ENCODE assay signal across 10 cellular contexts in the genomic region with DNA sequence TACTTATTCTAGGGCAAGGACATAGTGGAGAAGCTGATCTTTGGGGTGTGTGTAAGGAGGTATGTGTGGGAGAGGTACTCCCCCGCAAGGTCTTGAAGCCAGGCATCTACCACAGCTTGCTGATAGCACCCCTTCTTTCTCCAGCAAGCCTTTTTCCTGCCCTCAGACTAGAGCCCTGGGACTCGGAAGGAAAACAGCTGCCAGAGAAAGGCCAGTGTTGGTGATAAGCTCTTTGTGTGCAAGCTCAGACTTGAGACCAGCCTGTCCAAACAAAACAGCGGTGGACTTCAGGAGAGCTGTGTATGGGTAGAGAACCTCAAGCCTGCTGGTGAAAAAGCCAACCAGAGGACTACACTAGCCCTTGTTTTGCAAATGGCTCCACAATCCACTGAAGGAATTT.
DNase-seq lines count a peak whose midpoint lies in the region; ATAC-seq, FAIRE-seq and TF ChIP-seq lines count a peak whose summit lies in the region.
"Had no signal": no experiment of that assay in that cellular context is flagged by ENCODE, and none has a peak within 500 bp of the region (broad histone marks: within the 10 kb centered on the region; RNA-seq: fewer than 3 reads in every experiment).

No MANE protein-coding gene starts in this region.

- H2AFZ ChIP-seq in HepG2 (ENCODE audit: low read length): no peak overlapping the region

- WGBS in HepG2 (ENCODE audit: low lambda C conversion rate): 14% methylated on average over 2 of the region's 3 CpGs

- H3K4me3 Mint-ChIP-seq in MCF 10A (ENCODE audit: unreplicated experiment): no peak overlapping the region
- no peak overlapping the region for H3K4me3 Mint-ChIP-seq in CD4-positive, alpha-beta T cell
- H3K4me3 Mint-ChIP-seq: stimulated activated naive B cell treated with anti-CD40 and anti-IgM and Interleukin-4, amounts not matched to agents 10 μg/mL and 1 μg/mL and 100 μg/mL, for 72 hours had no signal

- H3K27ac ChIP-seq in breast epithelium (peak overlapping the region in 1 of 2 donors; percentile 55), HepG2 (ENCODE audit: extremely low read length, insufficient read depth, low read length) (no peak overlapping the region), vagina (peak overlapping the region; percentile 12)
- no peak overlapping the region for H3K27ac ChIP-seq in CD4-positive, alpha-beta T cell (ENCODE audit: low read depth, low read length)
- H3K27ac ChIP-seq: VCaP had no signal

- intact Hi-C loops in MCF 10A (cut with micrococcal nuclease): loop anchor here (1.0 to 10.0 kb wide), 7 partner anchors 234 to 1985 kb away; no protein-coding TSS in a partner anchor
- intact Hi-C loops in breast epithelium (cut with DNase I; ENCODE audit: low total_unique reads): no loop called here
- intact Hi-C loops in HepG2 (cut with micrococcal nuclease; ENCODE audit: unreplicated experiment): loop anchor here (1.0 to 2.0 kb wide), 4 partner anchors 590 to 1985 kb away; no protein-coding TSS in a partner anchor
- intact Hi-C loops in vagina (cut with DNase I): loop anchor here (5.0 to 10.0 kb wide), 3 partner anchors 67 to 1975 kb away; a partner anchor contains a TSS
- intact Hi-C loops in CD4-positive, alpha-beta T cell (cut with DNase I, micrococcal nuclease): loop anchor here in 1 of 2 experiments (2.0 kb wide), 1 partner anchor 1975 kb away; no protein-coding TSS in a partner anchor

- TF ChIP-seq EP300 in HepG2 (IDR thresholded peaks at IDR 0.05; ENCODE audit: low read depth in 2 of 2, low read length in 2 of 2): no peak
- no peak for TF ChIP-seq EP300 in HepG2 (CRISPR knock-in tag; IDR thresholded peaks at IDR 0.05; ENCODE audit: borderline replicate concordance)

- H3K79me2 ChIP-seq in HepG2 (ENCODE audit: insufficient read depth, low read length): no peaks in the 10 kb centered on the region

- no peaks in the 10 kb centered on the region for H3K36me3 Mint-ChIP-seq in MCF 10A (ENCODE audit: insufficient read depth, unreplicated experiment)
- no peaks in the 10 kb centered on the region for H3K36me3 Mint-ChIP-seq in CD4-positive, alpha-beta T cell (ENCODE audit: low read depth)
- H3K36me3 Mint-ChIP-seq: stimulated activated naive B cell treated with anti-CD40 and anti-IgM and Interleukin-4, amounts not matched to agents 10 μg/mL and 1 μg/mL and 100 μg/mL, for 72 hours had no signal

- H3K4me2 ChIP-seq in HepG2 (ENCODE audit: low read depth, low read length): no peak overlapping the region

- H3K27me3 Mint-ChIP-seq in MCF 10A (ENCODE audit: insufficient read depth, unreplicated experiment): no peaks in the 10 kb centered on the region
- peaks cover 38% of the 10 kb centered on the region for H3K27me3 Mint-ChIP-seq in CD4-positive, alpha-beta T cell

- TF ChIP-seq POLR2A in breast epithelium (IDR thresholded peaks at IDR 0.05) (no peak), HepG2 (IDR thresholded peaks at IDR 0.05; ENCODE audit: insufficient read depth in 1 of 2, low read depth in 2 of 2, low read length in 2 of 2) (no peak), vagina (IDR thresholded peaks at IDR 0.05) (no peak)

- TF ChIP-seq RAD21 in HepG2 (CRISPR knock-in tag; IDR thresholded peaks at IDR 0.05): no peak

- in situ Hi-C loops in HepG2 (cut with HindIII; ENCODE audit: extremely low pct_ligation_motif_present, low pct_unique_long_range_greater_than_20kb): loop anchor here (10.0 to 25.0 kb wide), 2 partner anchors 1077 to 1975 kb away; a partner anchor contains a TSS

- no peaks in the 10 kb centered on the region for H3K4me1 Mint-ChIP-seq in MCF 10A (ENCODE audit: insufficient read depth, unreplicated experiment)
- H3K4me1 Mint-ChIP-seq in CD4-positive, alpha-beta T cell (ENCODE audit: low read depth): no peaks in the 10 kb centered on the region

- peak; percentile 18 for DNase-seq in MCF 10A (ENCODE audit: unreplicated experiment)
- DNase-seq in breast epithelium (ENCODE audit: low spot score in 2 of 2): no peak
- peak; percentile 54 for DNase-seq in amniotic epithelial cell (ENCODE audit: low read depth)
- DNase-seq in HepG2 (ENCODE audit: low spot score): no peak
- DNase-seq in vagina (ENCODE audit: extremely low spot score in 2 of 2): no peak
- DNase-seq in NCI-H748 treated with DMSO at 0.1 percent for 48 hours (lab: John Stamatoyannopoulos, UW): no peak
- no peak for DNase-seq in CD4-positive, alpha-beta T cell

- no peak for FAIRE-seq in HepG2 (lab: Jason Lieb, UNC)

- H4K20me1 ChIP-seq in HepG2 (ENCODE audit: insufficient read depth, low read length): no peaks in the 10 kb centered on the region

- ATAC-seq in HepG2 (peak; percentile 25; the same call in 1 of the 3 replicates), GM19463 (IDR thresholded peaks at IDR 0.05; ENCODE audit: unreplicated experiment) (no peak)
- ATAC-seq in CD4-positive, alpha-beta T cell (ENCODE audit: poor library complexity): no peak

- H3K9me3 ChIP-seq in breast epithelium: no peaks in the 10 kb centered on the region
- H3K9me3 ChIP-seq in HepG2 (ENCODE audit: low read length): no peaks in the 10 kb centered on the region
- no peaks in the 10 kb centered on the region for H3K9me3 ChIP-seq in vagina
- H3K9me3 ChIP-seq in CD4-positive, alpha-beta T cell (ENCODE audit: control insufficient read depth, low read length): no peaks in the 10 kb centered on the region

- no peak overlapping the region for H3K27ac Mint-ChIP-seq in MCF 10A (ENCODE audit: low read depth, unreplicated experiment)
- H3K27ac Mint-ChIP-seq in CD4-positive, alpha-beta T cell: no peak overlapping the region
- H3K27ac Mint-ChIP-seq: stimulated activated naive B cell treated with anti-CD40 and anti-IgM and Interleukin-4, amounts not matched to agents 10 μg/mL and 1 μg/mL and 100 μg/mL, for 72 hours had no signal

- H3K4me1 ChIP-seq in breast epithelium: no peaks in the 10 kb centered on the region
- no peaks in the 10 kb centered on the region for H3K4me1 ChIP-seq in HepG2 (ENCODE audit: insufficient read depth, low read length)
- H3K4me1 ChIP-seq in vagina: peaks cover 27% of the 10 kb centered on the region

- H3K27me3 ChIP-seq in breast epithelium (no peaks in the 10 kb centered on the region), HepG2 (ENCODE audit: control insufficient read depth in 1 of 2, insufficient read depth in 2 of 2, low read length in 2 of 2) (no peaks in the 10 kb centered on the region; a peak in 1 of 5 replicates), vagina (no peaks in the 10 kb centered on the region)
- H3K27me3 ChIP-seq in CD4-positive, alpha-beta T cell (ENCODE audit: control insufficient read depth, insufficient read depth, low read length): no peaks in the 10 kb centered on the region

- H3K4me3 ChIP-seq in breast epithelium: no peak overlapping the region
- no peak overlapping the region for H3K4me3 ChIP-seq in HepG2 (replicated peaks in 1 of 3; ENCODE audit: insufficient read depth in 1 of 3, low read depth in 2 of 3, low read length in 3 of 3)
- H3K4me3 ChIP-seq in vagina: no peak overlapping the region

- no TSS peak for BruUV-seq in MCF 10A (replicated peaks; lab: Mats Ljungman, UMichigan)
- no TSS peak for BruUV-seq in HepG2 (replicated peaks; lab: Mats Ljungman, UMichigan)

- TF ChIP-seq CTCF in MCF 10A (IDR thresholded peaks at IDR 0.05; ENCODE audit: unreplicated experiment) (no peak), breast epithelium (IDR thresholded peaks at IDR 0.05) (no peak), HepG2 (CRISPR knock-in tag; IDR thresholded peaks at IDR 0.05) (no peak), vagina (IDR thresholded peaks at IDR 0.05) (no peak)
- no peak for TF ChIP-seq CTCF in CD4-positive, alpha-beta T cell (IDR thresholded peaks at IDR 0.05)

- H3K9me3 Mint-ChIP-seq in MCF 10A (ENCODE audit: unreplicated experiment): no peaks in the 10 kb centered on the region
- H3K9me3 Mint-ChIP-seq in CD4-positive, alpha-beta T cell: no peaks in the 10 kb centered on the region
- H3K9me3 Mint-ChIP-seq: stimulated activated naive B cell treated with anti-CD40 and anti-IgM and Interleukin-4, amounts not matched to agents 10 μg/mL and 1 μg/mL and 100 μg/mL, for 72 hours had no signal

- H3K36me3 ChIP-seq in breast epithelium (no peaks in the 10 kb centered on the region), HepG2 (replicated peaks in 1 of 2; ENCODE audit: control insufficient read depth in 1 of 2, insufficient read depth in 2 of 2, low read length in 2 of 2) (no peaks in the 10 kb centered on the region), vagina (no peaks in the 10 kb centered on the region)

- POLR2A ChIA-PET in MCF 10A (lab: Yijun Ruan, JAX): interaction anchor here (0.6 to 1.0 kb wide), 3 partner anchors 13 to 1069 kb away, joined by 3 to 5 read pairs (median 4); no protein-coding TSS in a partner anchor
- POLR2A ChIA-PET in HepG2 (lab: Yijun Ruan, JAX): no interaction called here
- POLR2A ChIA-PET in CD4-positive, alpha-beta T cell (lab: Charles Lee): no interaction called here

- no peak overlapping the region for H3K9ac ChIP-seq in HepG2 (ENCODE audit: insufficient read depth, low read depth, low read length)

- CTCF ChIA-PET in MCF 10A (lab: Yijun Ruan, JAX): interaction anchor here (0.5 to 3.5 kb wide), 40 partner anchors 8 to 1986 kb away, joined by 3 to 25 read pairs (median 4); no protein-coding TSS in a partner anchor
- CTCF ChIA-PET in HepG2 (lab: Yijun Ruan, JAX; ENCODE audit: low intra/inter-chr PET ratio, low total read pairs): interaction anchor here (1.5 to 2.1 kb wide), 3 partner anchors 32 to 1985 kb away, joined by 6 to 14 read pairs (median 14); no protein-coding TSS in a partner anchor
- CTCF ChIA-PET in CD4-positive, alpha-beta T cell (lab: Charles Lee): no interaction called here

TF ChIP-seq in HepG2, 621 proteins besides CTCF, POLR2A, EP300 and RAD21 (continues in another document):
- no peak for TF ChIP-seq ETV5 (CRISPR knock-in tag; IDR thresholded peaks at IDR 0.05; ENCODE audit: borderline replicate concordance)
- TF ChIP-seq NFYB (CRISPR knock-in tag; IDR thresholded peaks at IDR 0.05): no peak
- TF ChIP-seq SPEN (CRISPR knock-in tag; IDR thresholded peaks at IDR 0.05; ENCODE audit: low read depth): no peak
- no peak for TF ChIP-seq GATAD2A (CRISPR knock-in tag; IDR thresholded peaks at IDR 0.05)
- TF ChIP-seq, protein P1, sequence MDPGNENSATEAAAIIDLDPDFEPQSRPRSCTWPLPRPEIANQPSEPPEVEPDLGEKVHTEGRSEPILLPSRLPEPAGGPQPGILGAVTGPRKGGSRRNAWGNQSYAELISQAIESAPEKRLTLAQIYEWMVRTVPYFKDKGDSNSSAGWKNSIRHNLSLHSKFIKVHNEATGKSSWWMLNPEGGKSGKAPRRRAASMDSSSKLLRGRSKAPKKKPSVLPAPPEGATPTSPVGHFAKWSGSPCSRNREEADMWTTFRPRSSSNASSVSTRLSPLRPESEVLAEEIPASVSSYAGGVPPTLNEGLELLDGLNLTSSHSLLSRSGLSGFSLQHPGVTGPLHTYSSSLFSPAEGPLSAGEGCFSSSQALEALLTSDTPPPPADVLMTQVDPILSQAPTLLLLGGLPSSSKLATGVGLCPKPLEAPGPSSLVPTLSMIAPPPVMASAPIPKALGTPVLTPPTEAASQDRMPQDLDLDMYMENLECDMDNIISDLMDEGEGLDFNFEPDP (CRISPR knock-in tag; conservative IDR thresholded peaks at IDR 0.05): no peak
- no peak for TF ChIP-seq ERF (CRISPR knock-in tag; IDR thresholded peaks at IDR 0.05)
- no peak for TF ChIP-seq ZNF788 (CRISPR knock-in tag; IDR thresholded peaks at IDR 0.05; ENCODE audit: borderline replicate concordance)
- no peak for TF ChIP-seq ARID2 (CRISPR knock-in tag; IDR thresholded peaks at IDR 0.05; ENCODE audit: borderline replicate concordance)

Comparison
In these comparisons a context has a peak if more than half of its experiments do, and no peak if none do; other contexts are left out.
1. DNase-seq: peak in MCF 10A (single experiment) and amniotic epithelial cell (single experiment); none in breast epithelium (0 of 2), HepG2 (single experiment), vagina (0 of 2), NCI-H748 treated with DMSO at 0.1 percent for 48 hours (single experiment) and CD4-positive, alpha-beta T cell (0 of 10).